1 cellular context compared by ENCODE assay signal in the genomic region with DNA sequence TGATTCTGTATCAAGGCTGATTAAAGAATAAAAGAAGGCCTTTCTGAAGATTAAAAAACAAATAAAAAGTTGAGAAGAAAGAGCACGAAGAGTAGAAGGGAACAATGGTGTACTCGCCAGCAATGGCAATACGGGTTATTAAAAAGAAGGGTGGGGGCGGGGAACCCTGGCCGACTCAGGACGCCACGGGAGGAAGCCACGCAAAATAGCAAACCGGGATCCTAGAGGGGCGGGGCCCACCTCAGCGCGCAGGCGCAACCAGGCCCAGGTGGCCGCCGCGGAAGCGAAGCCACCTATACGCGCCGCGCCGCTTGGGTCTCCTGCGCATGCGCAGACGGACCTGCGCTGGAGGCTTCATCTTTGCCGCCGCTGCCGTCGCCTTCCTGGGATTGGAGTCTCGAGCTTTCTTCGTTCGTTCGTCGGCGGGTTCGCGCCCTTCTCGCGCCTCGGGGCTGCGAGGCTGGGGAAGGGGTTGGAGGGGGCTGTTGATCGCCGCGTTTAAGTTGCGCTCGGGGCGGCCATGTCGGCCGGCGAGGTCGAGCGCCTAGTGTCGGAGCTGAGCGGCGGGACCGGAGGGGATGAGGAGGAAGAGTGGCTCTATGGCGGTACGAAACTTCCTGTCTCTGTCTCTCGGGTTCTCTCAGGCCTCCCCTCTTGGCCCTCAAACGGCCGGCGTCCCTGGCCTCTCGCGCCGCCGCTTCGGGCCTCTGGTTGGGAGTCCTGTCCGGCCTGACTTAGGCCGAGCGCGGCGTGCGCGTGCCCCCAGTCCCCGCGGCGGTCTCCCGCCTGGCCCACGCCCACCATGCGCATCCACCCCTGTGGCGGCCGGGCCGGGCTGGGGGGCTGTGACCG.
TF ChIP-seq lines count a peak whose summit lies in the region.

A gene with protein sequence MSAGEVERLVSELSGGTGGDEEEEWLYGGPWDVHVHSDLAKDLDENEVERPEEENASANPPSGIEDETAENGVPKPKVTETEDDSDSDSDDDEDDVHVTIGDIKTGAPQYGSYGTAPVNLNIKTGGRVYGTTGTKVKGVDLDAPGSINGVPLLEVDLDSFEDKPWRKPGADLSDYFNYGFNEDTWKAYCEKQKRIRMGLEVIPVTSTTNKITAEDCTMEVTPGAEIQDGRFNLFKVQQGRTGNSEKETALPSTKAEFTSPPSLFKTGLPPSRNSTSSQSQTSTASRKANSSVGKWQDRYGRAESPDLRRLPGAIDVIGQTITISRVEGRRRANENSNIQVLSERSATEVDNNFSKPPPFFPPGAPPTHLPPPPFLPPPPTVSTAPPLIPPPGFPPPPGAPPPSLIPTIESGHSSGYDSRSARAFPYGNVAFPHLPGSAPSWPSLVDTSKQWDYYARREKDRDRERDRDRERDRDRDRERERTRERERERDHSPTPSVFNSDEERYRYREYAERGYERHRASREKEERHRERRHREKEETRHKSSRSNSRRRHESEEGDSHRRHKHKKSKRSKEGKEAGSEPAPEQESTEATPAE (plus strand): TSS at position 323 of the 852 bp plus-strand sequence. CDS start 198 bp downstream, at position 521.

TF ChIP-seq in HepG2, 621 proteins besides CTCF, POLR2A, EP300 and RAD21 (continued from another document and continues in another):
- TF ChIP-seq, protein P1, sequence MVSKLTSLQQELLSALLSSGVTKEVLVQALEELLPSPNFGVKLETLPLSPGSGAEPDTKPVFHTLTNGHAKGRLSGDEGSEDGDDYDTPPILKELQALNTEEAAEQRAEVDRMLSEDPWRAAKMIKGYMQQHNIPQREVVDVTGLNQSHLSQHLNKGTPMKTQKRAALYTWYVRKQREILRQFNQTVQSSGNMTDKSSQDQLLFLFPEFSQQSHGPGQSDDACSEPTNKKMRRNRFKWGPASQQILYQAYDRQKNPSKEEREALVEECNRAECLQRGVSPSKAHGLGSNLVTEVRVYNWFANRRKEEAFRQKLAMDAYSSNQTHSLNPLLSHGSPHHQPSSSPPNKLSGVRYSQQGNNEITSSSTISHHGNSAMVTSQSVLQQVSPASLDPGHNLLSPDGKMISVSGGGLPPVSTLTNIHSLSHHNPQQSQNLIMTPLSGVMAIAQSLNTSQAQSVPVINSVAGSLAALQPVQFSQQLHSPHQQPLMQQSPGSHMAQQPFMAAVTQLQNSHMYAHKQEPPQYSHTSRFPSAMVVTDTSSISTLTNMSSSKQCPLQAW (CRISPR knock-in tag; IDR thresholded peaks at IDR 0.05), result no peak; the same call in none of the 2 replicates
- TF ChIP-seq, protein P2, sequence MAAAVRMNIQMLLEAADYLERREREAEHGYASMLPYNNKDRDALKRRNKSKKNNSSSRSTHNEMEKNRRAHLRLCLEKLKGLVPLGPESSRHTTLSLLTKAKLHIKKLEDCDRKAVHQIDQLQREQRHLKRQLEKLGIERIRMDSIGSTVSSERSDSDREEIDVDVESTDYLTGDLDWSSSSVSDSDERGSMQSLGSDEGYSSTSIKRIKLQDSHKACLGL (CRISPR knock-in tag; IDR thresholded peaks at IDR 0.05), result peak; percentile 80
- peak; percentile 94 for TF ChIP-seq ARNT2 (CRISPR knock-in tag; IDR thresholded peaks at IDR 0.05; ENCODE audit: low read depth)
- no peak for TF ChIP-seq KAT2B (IDR thresholded peaks at IDR 0.05; ENCODE audit: borderline replicate concordance, low read depth, low read length)
- TF ChIP-seq MED8 (CRISPR knock-in tag; IDR thresholded peaks at IDR 0.05; ENCODE audit: insufficient replicate concordance), result no peak
- no peak for TF ChIP-seq NFIB (CRISPR knock-in tag; IDR thresholded peaks at IDR 0.05; ENCODE audit: borderline replicate concordance)
- TF ChIP-seq SOX13 (IDR thresholded peaks at IDR 0.05), result no peak
- TF ChIP-seq SOX13 (CRISPR knock-in tag; conservative IDR thresholded peaks at IDR 0.05 in 1 of 2, IDR thresholded peaks at IDR 0.05 in 1 of 2), result no peak
- no peak for TF ChIP-seq RXRB (CRISPR knock-in tag; IDR thresholded peaks at IDR 0.05; ENCODE audit: borderline replicate concordance)
- no peak for TF ChIP-seq CHD4 (IDR thresholded peaks at IDR 0.05; ENCODE audit: borderline replicate concordance, low read length)
- no peak for TF ChIP-seq ZBTB3 (CRISPR knock-in tag; IDR thresholded peaks at IDR 0.05; ENCODE audit: borderline replicate concordance, low read depth)
- peak; percentile 77; the same call in 1 of the 2 replicates for TF ChIP-seq ZNF546 (CRISPR knock-in tag; conservative IDR thresholded peaks at IDR 0.05)
- TF ChIP-seq ZNF672 (CRISPR knock-in tag; IDR thresholded peaks at IDR 0.05), result no peak
- TF ChIP-seq ZNF460 (CRISPR knock-in tag; IDR thresholded peaks at IDR 0.05; ENCODE audit: borderline replicate concordance), result peak; percentile 24; the same call in 1 of the 2 replicates
- TF ChIP-seq RNF2 (conservative IDR thresholded peaks at IDR 0.05; ENCODE audit: low read depth), result 0 out of 2 replicates have a peak, but pooled peaks have one; percentile 48
- TF ChIP-seq ZNF781 (CRISPR knock-in tag; IDR thresholded peaks at IDR 0.05; ENCODE audit: borderline replicate concordance, not compliant biosample characterization), result no peak
- TF ChIP-seq, protein P3, sequence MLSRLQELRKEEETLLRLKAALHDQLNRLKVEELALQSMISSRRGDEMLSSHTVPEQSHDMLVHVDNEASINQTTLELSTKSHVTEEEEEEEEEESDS (CRISPR knock-in tag; IDR thresholded peaks at IDR 0.05; ENCODE audit: borderline replicate concordance), result no peak; the same call in 1 of the 2 replicates
- peak; percentile 42; the same call in 1 of the 2 replicates for TF ChIP-seq SPEN (CRISPR knock-in tag; IDR thresholded peaks at IDR 0.05; ENCODE audit: low read depth)
- TF ChIP-seq HNRNPLL (IDR thresholded peaks at IDR 0.05; ENCODE audit: low read depth, low read length, poor library complexity, severe bottlenecking), result peak; percentile 78
- no peak for TF ChIP-seq TBL1XR1 (IDR thresholded peaks at IDR 0.05; ENCODE audit: borderline replicate concordance, low read length, partially characterized antibody)
- TF ChIP-seq ELF1 (CRISPR knock-in tag; IDR thresholded peaks at IDR 0.05), result peak; percentile 83
- TF ChIP-seq YY1 (IDR thresholded peaks at IDR 0.05; ENCODE audit: insufficient read depth, insufficient replicate concordance, low read depth, low read length), result peak; percentile 78
- TF ChIP-seq PRMT3 (CRISPR knock-in tag; IDR thresholded peaks at IDR 0.05; ENCODE audit: borderline replicate concordance, low read depth), result no peak
- peak; percentile 64 for TF ChIP-seq GABPA (IDR thresholded peaks at IDR 0.05; ENCODE audit: low read depth, low read length)
- peak; percentile 69; the same call in 1 of the 2 replicates for TF ChIP-seq GABPA (CRISPR knock-in tag; IDR thresholded peaks at IDR 0.05; ENCODE audit: low read depth)
- TF ChIP-seq TP53 (CRISPR knock-in tag; conservative IDR thresholded peaks at IDR 0.05), result no peak
- no peak for TF ChIP-seq TGIF2 (CRISPR knock-in tag; IDR thresholded peaks at IDR 0.05)
- TF ChIP-seq, protein P4, sequence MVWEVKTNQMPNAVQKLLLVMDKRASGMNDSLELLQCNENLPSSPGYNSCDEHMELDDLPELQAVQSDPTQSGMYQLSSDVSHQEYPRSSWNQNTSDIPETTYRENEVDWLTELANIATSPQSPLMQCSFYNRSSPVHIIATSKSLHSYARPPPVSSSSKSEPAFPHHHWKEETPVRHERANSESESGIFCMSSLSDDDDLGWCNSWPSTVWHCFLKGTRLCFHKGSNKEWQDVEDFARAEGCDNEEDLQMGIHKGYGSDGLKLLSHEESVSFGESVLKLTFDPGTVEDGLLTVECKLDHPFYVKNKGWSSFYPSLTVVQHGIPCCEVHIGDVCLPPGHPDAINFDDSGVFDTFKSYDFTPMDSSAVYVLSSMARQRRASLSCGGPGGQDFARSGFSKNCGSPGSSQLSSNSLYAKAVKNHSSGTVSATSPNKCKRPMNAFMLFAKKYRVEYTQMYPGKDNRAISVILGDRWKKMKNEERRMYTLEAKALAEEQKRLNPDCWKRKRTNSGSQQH (CRISPR knock-in tag; IDR thresholded peaks at IDR 0.05; ENCODE audit: low read depth), result no peak
- TF ChIP-seq ZNF883 (CRISPR knock-in tag; IDR thresholded peaks at IDR 0.05; ENCODE audit: not compliant biosample characterization), result no peak
- TF ChIP-seq CENPT (CRISPR knock-in tag; IDR thresholded peaks at IDR 0.05; ENCODE audit: low read depth), result no peak
- TF ChIP-seq ZNF556 (CRISPR knock-in tag; IDR thresholded peaks at IDR 0.05; ENCODE audit: borderline replicate concordance), result no peak; the same call in 1 of the 2 replicates
- peak; percentile 53; the same call in 1 of the 3 replicates for TF ChIP-seq MXI1 (IDR thresholded peaks at IDR 0.05; ENCODE audit: borderline replicate concordance, low read depth, low read length)
- TF ChIP-seq, protein P5, sequence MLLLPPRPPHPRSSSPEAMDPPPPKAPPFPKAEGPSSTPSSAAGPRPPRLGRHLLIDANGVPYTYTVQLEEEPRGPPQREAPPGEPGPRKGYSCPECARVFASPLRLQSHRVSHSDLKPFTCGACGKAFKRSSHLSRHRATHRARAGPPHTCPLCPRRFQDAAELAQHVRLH (CRISPR knock-in tag; IDR thresholded peaks at IDR 0.05; ENCODE audit: borderline replicate concordance, low read depth), result peak; percentile 57; the same call in 1 of the 2 replicates
- TF ChIP-seq, protein P6, sequence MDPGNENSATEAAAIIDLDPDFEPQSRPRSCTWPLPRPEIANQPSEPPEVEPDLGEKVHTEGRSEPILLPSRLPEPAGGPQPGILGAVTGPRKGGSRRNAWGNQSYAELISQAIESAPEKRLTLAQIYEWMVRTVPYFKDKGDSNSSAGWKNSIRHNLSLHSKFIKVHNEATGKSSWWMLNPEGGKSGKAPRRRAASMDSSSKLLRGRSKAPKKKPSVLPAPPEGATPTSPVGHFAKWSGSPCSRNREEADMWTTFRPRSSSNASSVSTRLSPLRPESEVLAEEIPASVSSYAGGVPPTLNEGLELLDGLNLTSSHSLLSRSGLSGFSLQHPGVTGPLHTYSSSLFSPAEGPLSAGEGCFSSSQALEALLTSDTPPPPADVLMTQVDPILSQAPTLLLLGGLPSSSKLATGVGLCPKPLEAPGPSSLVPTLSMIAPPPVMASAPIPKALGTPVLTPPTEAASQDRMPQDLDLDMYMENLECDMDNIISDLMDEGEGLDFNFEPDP (CRISPR knock-in tag; conservative IDR thresholded peaks at IDR 0.05), result no peak
- TF ChIP-seq, protein P7, sequence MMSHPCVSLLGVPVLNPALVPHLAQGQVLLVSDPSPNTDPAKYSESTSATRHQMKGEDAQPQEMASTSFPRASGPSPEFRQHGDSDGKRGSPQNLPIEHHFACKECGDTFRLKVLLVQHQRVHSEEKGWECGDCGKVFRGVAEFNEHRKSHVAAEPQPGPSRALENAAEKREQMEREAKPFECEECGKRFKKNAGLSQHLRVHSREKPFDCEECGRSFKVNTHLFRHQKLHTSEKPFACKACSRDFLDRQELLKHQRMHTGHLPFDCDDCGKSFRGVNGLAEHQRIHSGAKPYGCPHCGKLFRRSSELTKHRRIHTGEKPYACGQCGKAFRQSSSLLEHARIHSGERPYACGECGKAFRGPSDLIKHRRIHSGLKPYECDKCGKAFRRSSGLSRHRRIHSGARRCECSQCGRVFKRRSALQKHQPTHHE (CRISPR knock-in tag; IDR thresholded peaks at IDR 0.05; ENCODE audit: borderline replicate concordance), result peak; percentile 92; the same call in 1 of the 2 replicates
- TF ChIP-seq BCL6 (CRISPR knock-in tag; IDR thresholded peaks at IDR 0.05), result peak; percentile 22; the same call in 1 of the 2 replicates
- TF ChIP-seq NFE2L2 (IDR thresholded peaks at IDR 0.05; ENCODE audit: low read length), result no peak
- TF ChIP-seq, protein P8, sequence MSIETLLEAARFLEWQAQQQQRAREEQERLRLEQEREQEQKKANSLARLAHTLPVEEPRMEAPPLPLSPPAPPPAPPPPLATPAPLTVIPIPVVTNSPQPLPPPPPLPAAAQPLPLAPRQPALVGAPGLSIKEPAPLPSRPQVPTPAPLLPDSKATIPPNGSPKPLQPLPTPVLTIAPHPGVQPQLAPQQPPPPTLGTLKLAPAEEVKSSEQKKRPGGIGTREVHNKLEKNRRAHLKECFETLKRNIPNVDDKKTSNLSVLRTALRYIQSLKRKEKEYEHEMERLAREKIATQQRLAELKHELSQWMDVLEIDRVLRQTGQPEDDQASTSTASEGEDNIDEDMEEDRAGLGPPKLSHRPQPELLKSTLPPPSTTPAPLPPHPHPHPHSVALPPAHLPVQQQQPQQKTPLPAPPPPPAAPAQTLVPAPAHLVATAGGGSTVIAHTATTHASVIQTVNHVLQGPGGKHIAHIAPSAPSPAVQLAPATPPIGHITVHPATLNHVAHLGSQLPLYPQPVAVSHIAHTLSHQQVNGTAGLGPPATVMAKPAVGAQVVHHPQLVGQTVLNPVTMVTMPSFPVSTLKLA (IDR thresholded peaks at IDR 0.05), result no peak
- no peak for TF ChIP-seq MXD4 (CRISPR knock-in tag; IDR thresholded peaks at IDR 0.05)
- no peak for TF ChIP-seq KDM1A (CRISPR knock-in tag; IDR thresholded peaks at IDR 0.05)
- no peak for TF ChIP-seq RAD51 (IDR thresholded peaks at IDR 0.05; ENCODE audit: borderline replicate concordance)
- TF ChIP-seq ZZZ3 (CRISPR knock-in tag; IDR thresholded peaks at IDR 0.05; ENCODE audit: borderline replicate concordance), result no peak
- no peak for TF ChIP-seq ZFP36L2 (CRISPR knock-in tag; IDR thresholded peaks at IDR 0.05)
- no peak for TF ChIP-seq TEAD2 (CRISPR knock-in tag; IDR thresholded peaks at IDR 0.05)
- TF ChIP-seq RFXAP (CRISPR knock-in tag; IDR thresholded peaks at IDR 0.05; ENCODE audit: borderline replicate concordance), result 0 out of 2 replicates have a peak, but pooled peaks have one; percentile 38
- no peak for TF ChIP-seq ZNF138 (CRISPR knock-in tag; IDR thresholded peaks at IDR 0.05; ENCODE audit: low read depth)
- TF ChIP-seq ZNF577 (CRISPR knock-in tag; IDR thresholded peaks at IDR 0.05; ENCODE audit: borderline replicate concordance, low read depth), result no peak
- no peak for TF ChIP-seq JUN (CRISPR knock-in tag; IDR thresholded peaks at IDR 0.05)
- peak; percentile 88; the same call in 1 of the 2 replicates for TF ChIP-seq ZNF274 (CRISPR knock-in tag; IDR thresholded peaks at IDR 0.05)
- TF ChIP-seq ERF (CRISPR knock-in tag; IDR thresholded peaks at IDR 0.05), result peak; percentile 70
- TF ChIP-seq NRL (CRISPR knock-in tag; IDR thresholded peaks at IDR 0.05; ENCODE audit: borderline replicate concordance), result peak; percentile 77
- no peak for TF ChIP-seq ZNF562 (CRISPR knock-in tag; IDR thresholded peaks at IDR 0.05; ENCODE audit: borderline replicate concordance)
- peak; percentile 38 for TF ChIP-seq REPIN1 (CRISPR knock-in tag; IDR thresholded peaks at IDR 0.05; ENCODE audit: borderline replicate concordance, low read depth)
- no peak for TF ChIP-seq ZNF253 (CRISPR knock-in tag; IDR thresholded peaks at IDR 0.05; ENCODE audit: borderline replicate concordance)
- TF ChIP-seq, protein P9, sequence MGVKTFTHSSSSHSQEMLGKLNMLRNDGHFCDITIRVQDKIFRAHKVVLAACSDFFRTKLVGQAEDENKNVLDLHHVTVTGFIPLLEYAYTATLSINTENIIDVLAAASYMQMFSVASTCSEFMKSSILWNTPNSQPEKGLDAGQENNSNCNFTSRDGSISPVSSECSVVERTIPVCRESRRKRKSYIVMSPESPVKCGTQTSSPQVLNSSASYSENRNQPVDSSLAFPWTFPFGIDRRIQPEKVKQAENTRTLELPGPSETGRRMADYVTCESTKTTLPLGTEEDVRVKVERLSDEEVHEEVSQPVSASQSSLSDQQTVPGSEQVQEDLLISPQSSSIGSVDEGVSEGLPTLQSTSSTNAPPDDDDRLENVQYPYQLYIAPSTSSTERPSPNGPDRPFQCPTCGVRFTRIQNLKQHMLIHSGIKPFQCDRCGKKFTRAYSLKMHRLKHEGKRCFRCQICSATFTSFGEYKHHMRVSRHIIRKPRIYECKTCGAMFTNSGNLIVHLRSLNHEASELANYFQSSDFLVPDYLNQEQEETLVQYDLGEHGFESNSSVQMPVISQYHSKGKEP (CRISPR knock-in tag; IDR thresholded peaks at IDR 0.05), result no peak
- TF ChIP-seq NR3C1 (CRISPR knock-in tag; IDR thresholded peaks at IDR 0.05), result no peak
- no peak for TF ChIP-seq MBNL3 (CRISPR knock-in tag; conservative IDR thresholded peaks at IDR 0.05)
